ENCODE assay signal across 34 cellular contexts in genomic region chr1:152247316-152247715, GRCh38. TPM values are rescaled to one million over a fixed set of nuclear protein-coding genes. Genes with fewer than 3 reads are reported as not detected.
"Had no signal": no experiment of that assay in that cellular context is flagged by ENCODE, and none has a peak within 500 bp of the region (broad histone marks: within the 10 kb centered on the region; RNA-seq: fewer than 3 reads in every experiment).

No MANE protein-coding gene starts in this region.

- H3K4me3 Mint-ChIP-seq: dendritic cell treated with granulocyte-macrophage colony-stimulating factor and Interleukin-4, amounts not matched to agents 40 ng/mL and 50 ng/mL, for 4 days; effector memory CD8-positive, alpha-beta T cell; endodermal cell had no signal

- H3K27ac Mint-ChIP-seq: dendritic cell treated with granulocyte-macrophage colony-stimulating factor and Interleukin-4, amounts not matched to agents 40 ng/mL and 50 ng/mL, for 4 days; effector memory CD8-positive, alpha-beta T cell; endodermal cell had no signal

- DNase-seq: colonic mucosa; cortex of kidney; dermis blood vessel endothelial cell; dorsolateral prefrontal cortex; effector CD4-positive, alpha-beta T cell; effector CD8-positive, alpha-beta T cell; effector memory CD4-positive, alpha-beta T cell; effector memory CD8-positive, alpha-beta T cell; endodermal cell; erythroblast; esophagus squamous epithelium; foreskin fibroblast; foreskin melanocyte; gastrocnemius medialis; glutamatergic neuron; head of caudate nucleus; heart left ventricle; heart right ventricle had no signal

- H3K9me3 ChIP-seq: colonic mucosa, esophagus muscularis mucosa, esophagus squamous epithelium, gastrocnemius medialis, gastroesophageal sphincter, heart left ventricle, heart right ventricle had no signal

- H3K27ac ChIP-seq: colonic mucosa, coronary artery, dorsolateral prefrontal cortex, epithelial cell of prostate, esophagus muscularis mucosa, esophagus squamous epithelium, foreskin keratinocyte, gastrocnemius medialis, gastroesophageal sphincter, heart left ventricle, heart right ventricle had no signal

- H3K4me1 ChIP-seq: colonic mucosa, esophagus muscularis mucosa, gastrocnemius medialis, gastroesophageal sphincter, heart left ventricle, heart right ventricle had no signal

- H3K27me3 ChIP-seq: colonic mucosa, esophagus muscularis mucosa, esophagus squamous epithelium, foreskin keratinocyte, gastrocnemius medialis, gastroesophageal sphincter, heart left ventricle, heart right ventricle had no signal

- H3K4me1 Mint-ChIP-seq: endodermal cell had no signal

- H3K36me3 ChIP-seq: colonic mucosa, esophagus muscularis mucosa, esophagus squamous epithelium, gastrocnemius medialis, gastroesophageal sphincter, heart left ventricle, heart right ventricle had no signal

- H3K9me3 Mint-ChIP-seq: dendritic cell treated with granulocyte-macrophage colony-stimulating factor and Interleukin-4, amounts not matched to agents 40 ng/mL and 50 ng/mL, for 4 days; effector memory CD8-positive, alpha-beta T cell had no signal

- FAIRE-seq: colon, endometrium, endothelial cell of umbilical vein, frontal cortex had no signal

- H3K4me3 ChIP-seq: colonic mucosa, coronary artery, dorsolateral prefrontal cortex, esophagus muscularis mucosa, esophagus squamous epithelium, gastrocnemius medialis, gastroesophageal sphincter, heart left ventricle, heart right ventricle had no signal

RNA-seq across cellular contexts. Expression of gene HRNR, which starts 23.3 kb away (rescaled TPM):
- total RNA-seq: colonic mucosa, dermis blood vessel endothelial cell, dermis microvascular lymphatic vessel endothelial cell, endodermal cell, endothelial cell of umbilical vein, epithelial cell of proximal tubule, esophagus mucosa, esophagus muscularis mucosa, fibroblast of lung, fibroblast of villous mesenchyme, foreskin keratinocyte, frontal cortex, gastrocnemius medialis, glomerular endothelial cell, heart left ventricle, heart right ventricle had no signal
- polyA plus RNA-seq: endothelial cell of umbilical vein, fibroblast of lung, foreskin keratinocyte had no signal
